In genomic region chr12:30023186-30023585, GRCh38 we compare ENCODE assay signal across 35 cellular contexts.
"Had no signal": no experiment of that assay in that cellular context is flagged by ENCODE, and none has a peak within 500 bp of the region (broad histone marks: within the 10 kb centered on the region; RNA-seq: fewer than 3 reads in every experiment).

No MANE protein-coding gene starts in this region.

- H3K27me3 ChIP-seq: adrenal gland, ascending aorta, brain microvascular endothelial cell, esophagus muscularis mucosa, foreskin keratinocyte, gastroesophageal sphincter, heart right ventricle, hepatocyte had no signal

- H3K36me3 ChIP-seq: adrenal gland, ascending aorta, brain microvascular endothelial cell, esophagus muscularis mucosa, gastroesophageal sphincter, heart right ventricle, WERI-Rb-1 had no signal

- H3K4me1 Mint-ChIP-seq: activated B cell treated with CpG ODN at 0.5 μM for 24 hours; activated naive CD4-positive, alpha-beta T cell treated with anti-CD3 and anti-CD28 coated beads, Interleukin-2, amount 50 U/mL, for 24 hours; activated naive CD8-positive, alpha-beta T cell treated with anti-CD3 and anti-CD28 coated beads for 36 hours; activated naive CD8-positive, alpha-beta T cell treated with anti-CD3 and anti-CD28 coated beads, Interleukin-2, amount 50 U/mL, for 24 hours; central memory CD8-positive, alpha-beta T cell; T-helper 17 cell had no signal

- H3K4me2 ChIP-seq: hepatocyte had no signal

- H3K79me2 ChIP-seq: hepatocyte had no signal

- H3K9me3 ChIP-seq: adrenal gland, ascending aorta, esophagus muscularis mucosa, gastroesophageal sphincter had no signal

- H2AFZ ChIP-seq: hepatocyte had no signal

- H3K27ac Mint-ChIP-seq: activated B cell treated with CpG ODN at 0.5 μM for 24 hours; activated CD8-positive, alpha-beta T cell treated with anti-CD3 and anti-CD28 coated beads for 36 hours; activated naive CD4-positive, alpha-beta T cell treated with anti-CD3 and anti-CD28 coated beads for 36 hours; activated naive CD4-positive, alpha-beta T cell treated with anti-CD3 and anti-CD28 coated beads, Interleukin-2, amount 50 U/mL, for 24 hours; activated naive CD8-positive, alpha-beta T cell treated with anti-CD3 and anti-CD28 coated beads for 36 hours; activated naive CD8-positive, alpha-beta T cell treated with anti-CD3 and anti-CD28 coated beads, Interleukin-2, amount 50 U/mL, for 24 hours; activated T-helper 1 cell treated with anti-CD3 and anti-CD28 coated beads, Interleukin-12 subunit alpha, Interleukin-12 subunit beta, Interleukin-2, Interleukin-4 antibody, amounts not matched to agents 30 ng/mL and 10 ng/mL and 1 ng/mL, durations not matched to agents 14 hours and 24 hours and 36 hours; activated T-helper 2 cell treated with anti-CD3 and anti-CD28 coated beads, Interferon-gamma antibody, Interleukin-2, Interleukin-4, amounts not matched to agents 10 μg/mL and 5 μg/mL and 100 μg/mL, durations not matched to agents 14 hours and 24 hours and 36 hours; effector memory CD8-positive, alpha-beta T cell; T-helper 17 cell; T-helper 2 cell treated with Interferon-gamma antibody and Interleukin-4, amounts not matched to agents 5 μg/mL and 100 μg/mL, for 36 hours had no signal

- ATAC-seq: activated CD4-positive, CD25-positive, alpha-beta regulatory T cell treated with anti-CD3 and anti-CD28 coated beads, Interleukin-2, amount 50 U/mL, for 24 hours; activated CD8-positive, alpha-beta T cell treated with anti-CD3 and anti-CD28 coated beads for 36 hours; activated naive CD8-positive, alpha-beta T cell treated with anti-CD3 and anti-CD28 coated beads, Interleukin-2, amount 50 U/mL, for 24 hours; effector memory CD8-positive, alpha-beta T cell; foreskin keratinocyte; gastroesophageal sphincter; heart right ventricle; T-helper 17 cell had no signal

- H3K36me3 Mint-ChIP-seq: activated naive CD4-positive, alpha-beta T cell treated with anti-CD3 and anti-CD28 coated beads, Interleukin-2, amount 50 U/mL, for 24 hours; activated naive CD8-positive, alpha-beta T cell treated with anti-CD3 and anti-CD28 coated beads for 36 hours had no signal

- H3K9me3 Mint-ChIP-seq: activated CD8-positive, alpha-beta T cell treated with anti-CD3 and anti-CD28 coated beads for 36 hours; activated naive CD8-positive, alpha-beta T cell treated with anti-CD3 and anti-CD28 coated beads for 36 hours; activated naive CD8-positive, alpha-beta T cell treated with anti-CD3 and anti-CD28 coated beads, Interleukin-2, amount 50 U/mL, for 24 hours; activated T-helper 2 cell treated with anti-CD3 and anti-CD28 coated beads, Interferon-gamma antibody, Interleukin-2, Interleukin-4, amounts not matched to agents 10 μg/mL and 5 μg/mL and 100 μg/mL, durations not matched to agents 14 hours and 24 hours and 36 hours had no signal

- H3K4me3 Mint-ChIP-seq: activated B cell treated with CpG ODN at 0.5 μM for 24 hours; activated CD8-positive, alpha-beta T cell treated with anti-CD3 and anti-CD28 coated beads for 36 hours; activated naive CD4-positive, alpha-beta T cell treated with anti-CD3 and anti-CD28 coated beads for 36 hours; activated naive CD4-positive, alpha-beta T cell treated with anti-CD3 and anti-CD28 coated beads, Interleukin-2, amount 50 U/mL, for 24 hours; activated naive CD8-positive, alpha-beta T cell treated with anti-CD3 and anti-CD28 coated beads for 36 hours; activated naive CD8-positive, alpha-beta T cell treated with anti-CD3 and anti-CD28 coated beads, Interleukin-2, amount 50 U/mL, for 24 hours; activated T-helper 1 cell treated with anti-CD3 and anti-CD28 coated beads, Interleukin-12 subunit alpha, Interleukin-12 subunit beta, Interleukin-2, Interleukin-4 antibody, amounts not matched to agents 30 ng/mL and 10 ng/mL and 1 ng/mL, durations not matched to agents 14 hours and 24 hours and 36 hours; central memory CD8-positive, alpha-beta T cell; effector memory CD8-positive, alpha-beta T cell; T-helper 17 cell; T-helper 2 cell treated with Interferon-gamma antibody and Interleukin-4, amounts not matched to agents 5 μg/mL and 100 μg/mL, for 36 hours had no signal

- H3K4me3 ChIP-seq: adrenal gland, ascending aorta, coronary artery, esophagus muscularis mucosa, gastroesophageal sphincter, heart right ventricle, hepatocyte had no signal

- DNase-seq: activated B cell treated with CpG ODN at 0.5 μM for 24 hours; activated CD4-positive, alpha-beta T cell treated with anti-CD3 and anti-CD28 coated beads for 48 hours; activated CD4-positive, alpha-beta T cell treated with anti-CD3 and anti-CD28 coated beads, Interleukin-2, amount 50 U/mL, for 1 hour; activated CD4-positive, alpha-beta T cell treated with anti-CD3 and anti-CD28 coated beads, Interleukin-2, amount 50 U/mL, for 48 hours; activated CD8-positive, alpha-beta memory T cell treated with anti-CD3 and anti-CD28 coated beads for 24 hours; activated CD8-positive, alpha-beta T cell treated with anti-CD3 and anti-CD28 coated beads for 36 hours; activated effector memory CD4-positive, alpha-beta T cell treated with anti-CD3 and anti-CD28 coated beads, Interleukin-2, amount 50 U/mL, for 16 hours; activated naive CD4-positive, alpha-beta T cell treated with anti-CD3 and anti-CD28 coated beads for 36 hours; activated naive CD8-positive, alpha-beta T cell treated with anti-CD3 and anti-CD28 coated beads for 36 hours; activated naive CD8-positive, alpha-beta T cell treated with anti-CD3 and anti-CD28 coated beads, Interleukin-2, amount 50 U/mL, for 24 hours; activated T-cell treated with anti-CD3 and anti-CD28 coated beads, Interleukin-2, amount 50 U/mL, for 1 hour; activated T-cell treated with anti-CD3 and anti-CD28 coated beads, Interleukin-2, amount 50 U/mL, for 48 hours; adrenal gland; brain microvascular endothelial cell; dermis blood vessel endothelial cell; effector CD4-positive, alpha-beta T cell; effector memory CD8-positive, alpha-beta T cell; erythroblast; foreskin keratinocyte; heart right ventricle; T-helper 1 cell; T-helper 17 cell; T1000; WERI-Rb-1 had no signal

- H3K4me1 ChIP-seq: adrenal gland, gastroesophageal sphincter had no signal

- H3K27me3 Mint-ChIP-seq: activated B cell treated with CpG ODN at 0.5 μM for 24 hours; activated CD8-positive, alpha-beta T cell treated with anti-CD3 and anti-CD28 coated beads for 36 hours; activated naive CD4-positive, alpha-beta T cell treated with anti-CD3 and anti-CD28 coated beads, Interleukin-2, amount 50 U/mL, for 24 hours; activated naive CD8-positive, alpha-beta T cell treated with anti-CD3 and anti-CD28 coated beads for 36 hours; central memory CD8-positive, alpha-beta T cell; effector memory CD8-positive, alpha-beta T cell; T-helper 17 cell had no signal

- H3K27ac ChIP-seq: adrenal gland, ascending aorta, brain microvascular endothelial cell, coronary artery, esophagus muscularis mucosa, foreskin keratinocyte, gastroesophageal sphincter, heart right ventricle, hepatocyte, WERI-Rb-1 had no signal
